Comparison of ENCODE assay signal across 8 cellular contexts in the genomic region with DNA sequence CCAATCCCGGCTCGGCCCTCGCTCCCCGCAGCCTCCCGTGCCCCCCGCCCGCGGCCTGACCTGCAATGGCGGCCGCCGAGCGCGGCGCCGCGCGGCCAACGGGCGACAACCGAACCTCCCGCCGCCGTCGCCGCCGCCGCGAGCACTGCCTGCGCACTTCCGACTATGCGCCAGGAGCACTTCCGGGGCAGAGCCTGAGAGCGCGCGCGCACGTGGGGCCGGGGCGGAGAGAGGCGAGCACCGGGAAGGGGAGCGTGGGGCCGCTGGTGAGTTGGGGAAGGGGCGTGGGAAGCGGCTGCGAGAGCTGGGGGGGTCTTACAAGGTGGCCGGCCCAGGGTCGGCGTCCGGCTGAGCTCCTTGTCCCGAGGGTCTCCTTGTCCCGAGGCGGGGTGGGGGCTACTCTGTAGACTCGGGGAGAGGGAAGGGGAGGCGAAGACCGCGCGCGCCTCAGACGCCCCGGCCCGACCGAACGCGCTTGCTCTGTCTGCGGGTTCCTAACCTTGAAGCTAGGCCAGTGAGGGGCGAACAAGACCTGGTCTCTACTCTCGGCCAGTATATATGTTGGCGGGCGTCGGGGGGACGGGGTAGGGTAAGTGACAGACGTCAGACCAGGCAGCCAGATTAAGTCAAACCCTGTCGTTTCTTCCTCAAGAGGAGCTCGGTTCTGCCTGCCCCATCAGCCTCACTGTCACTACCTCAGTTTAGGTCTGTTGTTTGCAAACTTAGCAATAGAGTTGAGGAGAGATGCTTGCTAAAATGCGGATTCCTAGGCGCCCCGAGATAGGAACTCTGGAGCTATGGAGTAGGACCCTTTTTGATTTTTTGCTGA. TPM values are rescaled to one million over a fixed set of nuclear protein-coding genes. Genes with fewer than 3 reads are reported as not detected.
DNase-seq lines count a peak whose midpoint lies in the region; ATAC-seq and TF ChIP-seq lines count a peak whose summit lies in the region.

A gene with protein sequence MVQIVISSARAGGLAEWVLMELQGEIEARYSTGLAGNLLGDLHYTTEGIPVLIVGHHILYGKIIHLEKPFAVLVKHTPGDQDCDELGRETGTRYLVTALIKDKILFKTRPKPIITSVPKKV (minus strand): TSS at position 165 of the 829 bp plus-strand sequence. CDS start 11,130 bp downstream, outside the sequence.
A gene (plus strand): TSS at position 226 of the 829 bp plus-strand sequence. CDS start 811 bp downstream, outside the sequence.

- ATAC-seq in thoracic aorta (ENCODE audit: insufficient number of reproducible peaks, low FRiP score, low read depth), result peak; percentile 66

- H3K27ac Mint-ChIP-seq in activated naive CD4-positive, alpha-beta T cell treated with anti-CD3 and anti-CD28 coated beads, Interleukin-2, amount 50 U/mL, for 24 hours, result peak within 1 kb of the TSS; percentile 95
- peak within 1 kb of the TSS; percentile 90 for H3K27ac Mint-ChIP-seq in glutamatergic neuron (ENCODE audit: unreplicated experiment)

- TF ChIP-seq POLR2A in ovary (IDR thresholded peaks at IDR 0.05), result peak; percentile 99

- peaks cover 49% of the 10 kb centered on the region for H3K4me1 Mint-ChIP-seq in activated naive CD4-positive, alpha-beta T cell treated with anti-CD3 and anti-CD28 coated beads, Interleukin-2, amount 50 U/mL, for 24 hours
- H3K4me1 Mint-ChIP-seq in glutamatergic neuron (ENCODE audit: low read depth, unreplicated experiment), result peaks cover 21% of the 10 kb centered on the region

- H3K27me3 ChIP-seq in ovary, result no peaks in the 10 kb centered on the region
- no peaks in the 10 kb centered on the region for H3K27me3 ChIP-seq in thoracic aorta (replicated peaks; ENCODE audit: insufficient read depth)

- peak within 1 kb of the TSS; percentile 97 for H3K4me3 ChIP-seq in ovary
- H3K4me3 ChIP-seq in thoracic aorta, result peak within 1 kb of the TSS; percentile 96

- H3K36me3 ChIP-seq in ovary, result no peaks in the 10 kb centered on the region
- H3K36me3 ChIP-seq in thoracic aorta, result peaks cover 8% of the 10 kb centered on the region

- WGBS in ovary, 3 donors, result 0 to 1% (median 1%) methylated on average over 63 to 78 of the region's 78 CpGs

- peak within 1 kb of the TSS; percentile 97 for H3K4me3 Mint-ChIP-seq in activated naive CD4-positive, alpha-beta T cell treated with anti-CD3 and anti-CD28 coated beads, Interleukin-2, amount 50 U/mL, for 24 hours
- peak within 1 kb of the TSS; percentile 95 for H3K4me3 Mint-ChIP-seq in glutamatergic neuron (ENCODE audit: unreplicated experiment)

- intact Hi-C loops in ovary (cut with DNase I), result no loop called here

- peak; percentile 90 for DNase-seq in ELR (ENCODE audit: low read depth)
- peak; percentile 27 for DNase-seq in GOT3 (lab: John Stamatoyannopoulos, UW)
- DNase-seq in LoVo (ENCODE audit: low spot score), result peak; percentile 84
- DNase-seq in SKM-1 (lab: John Stamatoyannopoulos, UW; ENCODE audit: unreplicated experiment), result peak; percentile 47
- DNase-seq in glutamatergic neuron, result peak; percentile 91
- peak; percentile 84 to 89 (median 87) for DNase-seq in ovary
- DNase-seq in thoracic aorta (ENCODE audit: low spot score), result peak; percentile 38

- no peaks in the 10 kb centered on the region for H3K9me3 ChIP-seq in ovary
- H3K9me3 ChIP-seq in thoracic aorta, result no peaks in the 10 kb centered on the region

- TF ChIP-seq CTCF in glutamatergic neuron (IDR thresholded peaks at IDR 0.05; ENCODE audit: partially characterized antibody, unreplicated experiment) (no peak), ovary (IDR thresholded peaks at IDR 0.05) (peak in 1 of 3 donors; percentile 25), thoracic aorta (IDR thresholded peaks at IDR 0.05) (no peak)

- no peaks in the 10 kb centered on the region for H3K9me3 Mint-ChIP-seq in activated naive CD4-positive, alpha-beta T cell treated with anti-CD3 and anti-CD28 coated beads, Interleukin-2, amount 50 U/mL, for 24 hours
- H3K9me3 Mint-ChIP-seq in glutamatergic neuron (ENCODE audit: unreplicated experiment), result peaks cover 5% of the 10 kb centered on the region

- TF ChIP-seq EP300 in ovary (IDR thresholded peaks at IDR 0.05), result no peak

- peaks cover 7% of the 10 kb centered on the region for H3K4me1 ChIP-seq in ovary (ENCODE audit: insufficient read depth)
- H3K4me1 ChIP-seq in thoracic aorta (ENCODE audit: control insufficient read depth in 1 of 2, low read depth in 2 of 2), result peaks cover 8 to 26% of the 10 kb centered on the region in 2 donors

- no peaks in the 10 kb centered on the region for H3K27me3 Mint-ChIP-seq in activated naive CD4-positive, alpha-beta T cell treated with anti-CD3 and anti-CD28 coated beads, Interleukin-2, amount 50 U/mL, for 24 hours
- peaks cover 6% of the 10 kb centered on the region for H3K27me3 Mint-ChIP-seq in glutamatergic neuron (ENCODE audit: unreplicated experiment)

- H3K36me3 Mint-ChIP-seq in activated naive CD4-positive, alpha-beta T cell treated with anti-CD3 and anti-CD28 coated beads, Interleukin-2, amount 50 U/mL, for 24 hours, result peaks cover 13% of the 10 kb centered on the region
- H3K36me3 Mint-ChIP-seq in glutamatergic neuron (ENCODE audit: unreplicated experiment), result no peaks in the 10 kb centered on the region

- peak within 1 kb of the TSS; percentile 59 to 88 for H3K27ac ChIP-seq in ovary
- peak within 1 kb of the TSS; percentile 77 to 90 for H3K27ac ChIP-seq in thoracic aorta

RNA-seq across cellular contexts. Expression of the first gene that starts in this region (rescaled TPM):
- 116 TPM for total RNA-seq in glutamatergic neuron (ENCODE audit: unreplicated experiment)
- total RNA-seq in ovary, result 10 to 100 TPM; 56.9 to 89.1 (median 82.6) TPM
- polyA plus RNA-seq in ovary, result 100 to 1,000 TPM in 1 of 2 donors, 10 to 100 TPM in 1; 47.9 to 130 TPM
- total RNA-seq in thoracic aorta, result 10 to 100 TPM; 63.7 to 99.5 TPM

RNA-seq across cellular contexts. Expression of the second gene that starts in this region (rescaled TPM):
- 70.7 TPM for total RNA-seq in glutamatergic neuron (ENCODE audit: unreplicated experiment)
- 10 to 100 TPM; 13.8 to 52.4 (median 40.2) TPM for total RNA-seq in ovary
- 10 to 100 TPM; 19.7 to 48.9 TPM for polyA plus RNA-seq in ovary
- total RNA-seq in thoracic aorta, result 10 to 100 TPM; 44.5 to 59.7 TPM

Comparison
In these comparisons a context has a peak if more than half of its experiments do, and no peak if none do; other contexts are left out.
1. Peak in every context shown above with its lines: DNase-seq, ATAC-seq, H3K4me3 ChIP-seq and H3K27ac ChIP-seq.
2. DNase-seq: peak in every context shown above with its lines; median percentile 91 in glutamatergic neuron; 90 in ELR; 87 in ovary; 84 in LoVo; 47 in SKM-1; 38 in thoracic aorta; 27 in GOT3.